Comparison of ENCODE assay signal across 1 cellular context in genomic region chr10:121243003-121243898, GRCh38.
TF ChIP-seq lines count a peak whose summit lies in the region.

No MANE protein-coding gene starts in this region.

TF ChIP-seq in H1, 55 proteins besides CTCF, POLR2A, EP300 and RAD21 (continued from another document):
- TF ChIP-seq CHD7 (IDR thresholded peaks at IDR 0.05; ENCODE audit: insufficient replicate concordance, low read length) (no peak), RFX5 (IDR thresholded peaks at IDR 0.05; ENCODE audit: borderline replicate concordance, low read depth, low read length) (no peak), SIN3A (conservative IDR thresholded peaks at IDR 0.05 in 1 of 2, IDR thresholded peaks at IDR 0.05 in 1 of 2; ENCODE audit: low read depth in 1 of 2, low read length in 2 of 2) (no peak), TBP (IDR thresholded peaks at IDR 0.05; ENCODE audit: low read depth, low read length) (no peak), KDM5A (IDR thresholded peaks at IDR 0.05; ENCODE audit: low read length) (no peak), CBX8 (IDR thresholded peaks at IDR 0.05; ENCODE audit: borderline replicate concordance, low read depth, low read length) (no peak), TEAD4 (IDR thresholded peaks at IDR 0.05; ENCODE audit: low read depth, low read length) (no peak), RXRA (IDR thresholded peaks at IDR 0.05; ENCODE audit: insufficient read depth, low read depth, low read length) (no peak), ZNF274 (IDR thresholded peaks at IDR 0.05; ENCODE audit: borderline replicate concordance, extremely low read depth, low read length) (no peak), SAP30 (IDR thresholded peaks at IDR 0.05; ENCODE audit: insufficient read depth, insufficient replicate concordance, low read length) (no peak)
